ENCODE assay signal across 19 cellular contexts in genomic region chr5:112552791-112553190, GRCh38.
A peak's percentile ranks its signal among the peaks of the same experiment; 100 is the strongest.
DNase-seq lines count a peak whose midpoint lies in the region; ATAC-seq, FAIRE-seq and TF ChIP-seq lines count a peak whose summit lies in the region.
"Had no signal": no experiment of that assay in that cellular context is flagged by ENCODE, and none has a peak within 500 bp of the region (broad histone marks: within the 10 kb centered on the region; RNA-seq: fewer than 3 reads in every experiment).

No MANE protein-coding gene starts in this region.

- no peak overlapping the region for H2AFZ ChIP-seq in PC-3 (ENCODE audit: low read length)

- H3K36me3 ChIP-seq in PC-3 (ENCODE audit: low read depth, low read length) (no peaks in the 10 kb centered on the region), kidney (ENCODE audit: control insufficient read depth in 1 of 2, insufficient read depth in 2 of 2, low read length in 2 of 2) (no peaks in the 10 kb centered on the region)
- H3K36me3 ChIP-seq: BE2C had no signal

- ATAC-seq in PC-3, result peak; percentile 63

- H3K36me3 Mint-ChIP-seq in HFFc6 (ENCODE audit: low read depth), result no peaks in the 10 kb centered on the region
- H3K36me3 Mint-ChIP-seq: CD4-positive, alpha-beta memory T cell had no signal

- H3K27ac Mint-ChIP-seq in HFFc6, result no peak overlapping the region

- DNase-seq in stimulated activated CD4-positive, alpha-beta T cell treated with anti-CD3 and anti-CD28 coated beads, Interleukin-1b, Interleukin-23, amount 100 ng/mL, for 48 hours, result peak; percentile 8
- DNase-seq in stimulated activated CD4-positive, alpha-beta T cell treated with anti-CD3 and anti-CD28 coated beads, Interleukin-4, amount 100 ng/mL, for 1 hour, result no peak
- peak; percentile 67 for DNase-seq in PC-3
- DNase-seq in dorsolateral prefrontal cortex, result no peak
- no peak for DNase-seq in HFFc6
- DNase-seq in activated CD4-positive, CD25-positive, alpha-beta regulatory T cell treated with anti-CD3 and anti-CD28 coated beads, Interleukin-2, amount 50 U/mL, for 72 hours, result no peak
- no peak for DNase-seq in kidney
- DNase-seq: ACHN; BE2C; CD4-positive, alpha-beta memory T cell; DMS79 treated with DMSO at 0.1 percent for 48 hours; EL; HCEC 1CT; IMR-90 had no signal

- no peaks in the 10 kb centered on the region for H3K9me3 ChIP-seq in PC-3 (ENCODE audit: low read length)
- H3K9me3 ChIP-seq in kidney (ENCODE audit: control insufficient read depth in 1 of 2, low read length in 2 of 2), result no peaks in the 10 kb centered on the region
- H3K9me3 ChIP-seq: BE2C had no signal

- no peaks in the 10 kb centered on the region for H3K27me3 Mint-ChIP-seq in HFFc6 (ENCODE audit: insufficient read depth)
- H3K27me3 Mint-ChIP-seq: CD4-positive, alpha-beta memory T cell had no signal

- no peaks in the 10 kb centered on the region for H3F3A ChIP-seq in PC-3 (ENCODE audit: low read length, unreplicated experiment)

- H3K79me2 ChIP-seq in PC-3 (ENCODE audit: low read length), result no peaks in the 10 kb centered on the region

- H3K9me3 Mint-ChIP-seq in HFFc6, result no peaks in the 10 kb centered on the region

- no peaks in the 10 kb centered on the region for H4K20me1 ChIP-seq in PC-3 (ENCODE audit: low read length)

- CTCF ChIA-PET in PC-3 (lab: Charles Lee), result no interaction called here

- POLR2A ChIA-PET in PC-3 (lab: Charles Lee; ENCODE audit: unreplicated experiment), result no interaction called here

- H3K4me3 ChIP-seq in PC-3 (ENCODE audit: low read length) (no peak overlapping the region), dorsolateral prefrontal cortex (no peak overlapping the region), kidney (ENCODE audit: low read length in 2 of 2) (no peak overlapping the region)

- intact Hi-C loops in PC-3 (cut with micrococcal nuclease) (loop anchor here (5.0 kb wide), 2 partner anchors 135 to 410 kb away; no protein-coding TSS in a partner anchor), dorsolateral prefrontal cortex (cut with DNase I) (loop anchor here (2.0 to 10.0 kb wide), 6 partner anchors 52 to 370 kb away; partner anchors contain the start of genes APC (in 1 of the 2) and REEP5 (in 1 of the 2)), kidney (cut with DNase I) (loop anchor here (5.0 kb wide), 1 partner anchor 205 kb away; no protein-coding TSS in a partner anchor)

- no peak for FAIRE-seq in kidney (lab: Jason Lieb, UNC)
- FAIRE-seq: G401.6, GM12891, H1 had no signal

- no peaks in the 10 kb centered on the region for H3K9me2 ChIP-seq in PC-3 (replicated peaks; ENCODE audit: low read length)

- TF ChIP-seq CTCF in PC-3 (conservative IDR thresholded peaks at IDR 0.05; ENCODE audit: low read depth, low read length), result no peak
- TF ChIP-seq CTCF in dorsolateral prefrontal cortex (IDR thresholded peaks at IDR 0.05 in 54 of 56, conservative IDR thresholded peaks at IDR 0.05 in 2 of 56; ENCODE audit: low read depth in 1 of 56, partially characterized antibody in 56 of 56), result no peak
- no peak for TF ChIP-seq CTCF in HFFc6 (IDR thresholded peaks at IDR 0.05)
- TF ChIP-seq CTCF in kidney (IDR thresholded peaks at IDR 0.05; ENCODE audit: borderline replicate concordance, extremely low read depth, insufficient read depth), result no peak

- H3K27ac ChIP-seq in PC-3 (ENCODE audit: low read length) (peak overlapping the region; percentile 41), dorsolateral prefrontal cortex (peak overlapping the region in 45 of 59 donors; percentile 5 to 88 (median 64)), temporal lobe (ENCODE audit: low read depth, low read length) (peak overlapping the region; percentile 62), kidney (ENCODE audit: low read depth in 2 of 2, low read length in 2 of 2) (no peak overlapping the region)
- H3K27ac ChIP-seq: C4-2B had no signal

- H3K27me3 ChIP-seq in PC-3 (ENCODE audit: low read length), result no peaks in the 10 kb centered on the region
- no peaks in the 10 kb centered on the region for H3K27me3 ChIP-seq in dorsolateral prefrontal cortex
- H3K27me3 ChIP-seq: BE2C had no signal

- no TSS peak for BruUV-seq in PC-3 (replicated peaks; lab: Mats Ljungman, UMichigan)

- H3K4me1 ChIP-seq in PC-3 (ENCODE audit: insufficient read depth, low read length) (peaks cover 22% of the 10 kb centered on the region), kidney (ENCODE audit: control insufficient read depth in 1 of 2, insufficient read depth in 1 of 2, low read depth in 1 of 2, low read length in 2 of 2) (peaks cover 0 to 2% of the 10 kb centered on the region in 2 donors)
- H3K4me1 ChIP-seq: BE2C had no signal

- H3K9ac ChIP-seq in PC-3 (ENCODE audit: low read length) (no peak overlapping the region), kidney (ENCODE audit: low read length in 2 of 2) (no peak overlapping the region)

- H3K4me2 ChIP-seq in PC-3 (ENCODE audit: low read length), result no peak overlapping the region

- peaks cover 41% of the 10 kb centered on the region for H3K4me1 Mint-ChIP-seq in HFFc6 (ENCODE audit: low read depth)

- no peak overlapping the region for H3K4me3 Mint-ChIP-seq in HFFc6
- H3K4me3 Mint-ChIP-seq: CD4-positive, alpha-beta memory T cell had no signal

Comparison
In these comparisons a context has a peak if more than half of its experiments do, and no peak if none do; other contexts are left out.
1. DNase-seq: peak in stimulated activated CD4-positive, alpha-beta T cell treated with anti-CD3 and anti-CD28 coated beads, Interleukin-1b, Interleukin-23, amount 100 ng/mL, for 48 hours (single experiment) and PC-3 (single experiment); none in stimulated activated CD4-positive, alpha-beta T cell treated with anti-CD3 and anti-CD28 coated beads, Interleukin-4, amount 100 ng/mL, for 1 hour (single experiment), dorsolateral prefrontal cortex (0 of 10), HFFc6 (single experiment), activated CD4-positive, CD25-positive, alpha-beta regulatory T cell treated with anti-CD3 and anti-CD28 coated beads, Interleukin-2, amount 50 U/mL, for 72 hours (single experiment) and kidney (single experiment).
2. H3K27ac ChIP-seq: peak in PC-3 (single experiment), dorsolateral prefrontal cortex (45 of 59) and temporal lobe (single experiment); none in kidney (0 of 2).